1 cellular context compared by ENCODE assay signal in the genomic region with DNA sequence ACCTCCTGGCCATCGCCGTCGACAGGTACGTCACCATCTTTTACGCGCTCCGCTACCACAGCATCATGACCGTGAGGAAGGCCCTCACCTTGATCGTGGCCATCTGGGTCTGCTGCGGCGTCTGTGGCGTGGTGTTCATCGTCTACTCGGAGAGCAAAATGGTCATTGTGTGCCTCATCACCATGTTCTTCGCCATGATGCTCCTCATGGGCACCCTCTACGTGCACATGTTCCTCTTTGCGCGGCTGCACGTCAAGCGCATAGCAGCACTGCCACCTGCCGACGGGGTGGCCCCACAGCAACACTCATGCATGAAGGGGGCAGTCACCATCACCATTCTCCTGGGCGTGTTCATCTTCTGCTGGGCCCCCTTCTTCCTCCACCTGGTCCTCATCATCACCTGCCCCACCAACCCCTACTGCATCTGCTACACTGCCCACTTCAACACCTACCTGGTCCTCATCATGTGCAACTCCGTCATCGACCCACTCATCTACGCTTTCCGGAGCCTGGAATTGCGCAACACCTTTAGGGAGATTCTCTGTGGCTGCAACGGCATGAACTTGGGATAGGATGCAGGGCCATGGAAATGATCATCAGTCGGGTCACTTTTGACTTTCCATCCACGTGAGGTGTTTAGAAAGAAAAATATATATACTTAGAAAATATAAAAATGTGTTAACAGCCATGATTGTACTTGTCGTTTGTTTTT.
TF ChIP-seq lines count a peak whose summit lies in the region.

No MANE protein-coding gene starts in this region.

TF ChIP-seq in K562, 482 proteins besides CTCF, POLR2A, EP300 and RAD21 (continues in another document):
- no peak for TF ChIP-seq KDM1A (IDR thresholded peaks at IDR 0.05)
- TF ChIP-seq ZNF507 (tag; conservative IDR thresholded peaks at IDR 0.05): no peak
- no peak for TF ChIP-seq SIX5 (IDR thresholded peaks at IDR 0.05; ENCODE audit: borderline replicate concordance in 1 of 2, insufficient read depth in 1 of 2, low read depth in 1 of 2, low read length in 2 of 2)
- TF ChIP-seq, protein P1, sequence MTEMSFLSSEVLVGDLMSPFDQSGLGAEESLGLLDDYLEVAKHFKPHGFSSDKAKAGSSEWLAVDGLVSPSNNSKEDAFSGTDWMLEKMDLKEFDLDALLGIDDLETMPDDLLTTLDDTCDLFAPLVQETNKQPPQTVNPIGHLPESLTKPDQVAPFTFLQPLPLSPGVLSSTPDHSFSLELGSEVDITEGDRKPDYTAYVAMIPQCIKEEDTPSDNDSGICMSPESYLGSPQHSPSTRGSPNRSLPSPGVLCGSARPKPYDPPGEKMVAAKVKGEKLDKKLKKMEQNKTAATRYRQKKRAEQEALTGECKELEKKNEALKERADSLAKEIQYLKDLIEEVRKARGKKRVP (CRISPR knock-in tag; IDR thresholded peaks at IDR 0.05): no peak
- TF ChIP-seq, protein P2, sequence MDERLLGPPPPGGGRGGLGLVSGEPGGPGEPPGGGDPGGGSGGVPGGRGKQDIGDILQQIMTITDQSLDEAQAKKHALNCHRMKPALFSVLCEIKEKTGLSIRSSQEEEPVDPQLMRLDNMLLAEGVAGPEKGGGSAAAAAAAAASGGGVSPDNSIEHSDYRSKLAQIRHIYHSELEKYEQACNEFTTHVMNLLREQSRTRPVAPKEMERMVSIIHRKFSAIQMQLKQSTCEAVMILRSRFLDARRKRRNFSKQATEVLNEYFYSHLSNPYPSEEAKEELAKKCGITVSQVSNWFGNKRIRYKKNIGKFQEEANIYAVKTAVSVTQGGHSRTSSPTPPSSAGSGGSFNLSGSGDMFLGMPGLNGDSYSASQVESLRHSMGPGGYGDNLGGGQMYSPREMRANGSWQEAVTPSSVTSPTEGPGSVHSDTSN (CRISPR knock-in tag; IDR thresholded peaks at IDR 0.05; ENCODE audit: low read depth): no peak
- TF ChIP-seq, protein P2 (tag; conservative IDR thresholded peaks at IDR 0.05; ENCODE audit: low read depth): no peak
- TF ChIP-seq, protein P3, sequence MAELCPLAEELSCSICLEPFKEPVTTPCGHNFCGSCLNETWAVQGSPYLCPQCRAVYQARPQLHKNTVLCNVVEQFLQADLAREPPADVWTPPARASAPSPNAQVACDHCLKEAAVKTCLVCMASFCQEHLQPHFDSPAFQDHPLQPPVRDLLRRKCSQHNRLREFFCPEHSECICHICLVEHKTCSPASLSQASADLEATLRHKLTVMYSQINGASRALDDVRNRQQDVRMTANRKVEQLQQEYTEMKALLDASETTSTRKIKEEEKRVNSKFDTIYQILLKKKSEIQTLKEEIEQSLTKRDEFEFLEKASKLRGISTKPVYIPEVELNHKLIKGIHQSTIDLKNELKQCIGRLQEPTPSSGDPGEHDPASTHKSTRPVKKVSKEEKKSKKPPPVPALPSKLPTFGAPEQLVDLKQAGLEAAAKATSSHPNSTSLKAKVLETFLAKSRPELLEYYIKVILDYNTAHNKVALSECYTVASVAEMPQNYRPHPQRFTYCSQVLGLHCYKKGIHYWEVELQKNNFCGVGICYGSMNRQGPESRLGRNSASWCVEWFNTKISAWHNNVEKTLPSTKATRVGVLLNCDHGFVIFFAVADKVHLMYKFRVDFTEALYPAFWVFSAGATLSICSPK (IDR thresholded peaks at IDR 0.05; ENCODE audit: borderline replicate concordance): no peak
- no peak for TF ChIP-seq BCOR (IDR thresholded peaks at IDR 0.05)
- no peak for TF ChIP-seq SNRNP70 (optimal IDR thresholded peaks at IDR 0.05; ENCODE audit: low read depth, low read length)
- TF ChIP-seq TEAD1 (CRISPR knock-in tag; IDR thresholded peaks at IDR 0.05): no peak
- TF ChIP-seq POLR2B (IDR thresholded peaks at IDR 0.05; ENCODE audit: low read depth, partially characterized antibody): no peak
- TF ChIP-seq CREM (IDR thresholded peaks at IDR 0.05; ENCODE audit: low read depth): peak; percentile 56
- TF ChIP-seq, protein P4, sequence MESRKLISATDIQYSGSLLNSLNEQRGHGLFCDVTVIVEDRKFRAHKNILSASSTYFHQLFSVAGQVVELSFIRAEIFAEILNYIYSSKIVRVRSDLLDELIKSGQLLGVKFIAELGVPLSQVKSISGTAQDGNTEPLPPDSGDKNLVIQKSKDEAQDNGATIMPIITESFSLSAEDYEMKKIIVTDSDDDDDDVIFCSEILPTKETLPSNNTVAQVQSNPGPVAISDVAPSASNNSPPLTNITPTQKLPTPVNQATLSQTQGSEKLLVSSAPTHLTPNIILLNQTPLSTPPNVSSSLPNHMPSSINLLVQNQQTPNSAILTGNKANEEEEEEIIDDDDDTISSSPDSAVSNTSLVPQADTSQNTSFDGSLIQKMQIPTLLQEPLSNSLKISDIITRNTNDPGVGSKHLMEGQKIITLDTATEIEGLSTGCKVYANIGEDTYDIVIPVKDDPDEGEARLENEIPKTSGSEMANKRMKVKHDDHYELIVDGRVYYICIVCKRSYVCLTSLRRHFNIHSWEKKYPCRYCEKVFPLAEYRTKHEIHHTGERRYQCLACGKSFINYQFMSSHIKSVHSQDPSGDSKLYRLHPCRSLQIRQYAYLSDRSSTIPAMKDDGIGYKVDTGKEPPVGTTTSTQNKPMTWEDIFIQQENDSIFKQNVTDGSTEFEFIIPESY (CRISPR knock-in tag; IDR thresholded peaks at IDR 0.05): no peak
- no peak for TF ChIP-seq KDM4B (IDR thresholded peaks at IDR 0.05; ENCODE audit: borderline replicate concordance in 2 of 2, low read depth in 1 of 2)
- TF ChIP-seq, protein P5, sequence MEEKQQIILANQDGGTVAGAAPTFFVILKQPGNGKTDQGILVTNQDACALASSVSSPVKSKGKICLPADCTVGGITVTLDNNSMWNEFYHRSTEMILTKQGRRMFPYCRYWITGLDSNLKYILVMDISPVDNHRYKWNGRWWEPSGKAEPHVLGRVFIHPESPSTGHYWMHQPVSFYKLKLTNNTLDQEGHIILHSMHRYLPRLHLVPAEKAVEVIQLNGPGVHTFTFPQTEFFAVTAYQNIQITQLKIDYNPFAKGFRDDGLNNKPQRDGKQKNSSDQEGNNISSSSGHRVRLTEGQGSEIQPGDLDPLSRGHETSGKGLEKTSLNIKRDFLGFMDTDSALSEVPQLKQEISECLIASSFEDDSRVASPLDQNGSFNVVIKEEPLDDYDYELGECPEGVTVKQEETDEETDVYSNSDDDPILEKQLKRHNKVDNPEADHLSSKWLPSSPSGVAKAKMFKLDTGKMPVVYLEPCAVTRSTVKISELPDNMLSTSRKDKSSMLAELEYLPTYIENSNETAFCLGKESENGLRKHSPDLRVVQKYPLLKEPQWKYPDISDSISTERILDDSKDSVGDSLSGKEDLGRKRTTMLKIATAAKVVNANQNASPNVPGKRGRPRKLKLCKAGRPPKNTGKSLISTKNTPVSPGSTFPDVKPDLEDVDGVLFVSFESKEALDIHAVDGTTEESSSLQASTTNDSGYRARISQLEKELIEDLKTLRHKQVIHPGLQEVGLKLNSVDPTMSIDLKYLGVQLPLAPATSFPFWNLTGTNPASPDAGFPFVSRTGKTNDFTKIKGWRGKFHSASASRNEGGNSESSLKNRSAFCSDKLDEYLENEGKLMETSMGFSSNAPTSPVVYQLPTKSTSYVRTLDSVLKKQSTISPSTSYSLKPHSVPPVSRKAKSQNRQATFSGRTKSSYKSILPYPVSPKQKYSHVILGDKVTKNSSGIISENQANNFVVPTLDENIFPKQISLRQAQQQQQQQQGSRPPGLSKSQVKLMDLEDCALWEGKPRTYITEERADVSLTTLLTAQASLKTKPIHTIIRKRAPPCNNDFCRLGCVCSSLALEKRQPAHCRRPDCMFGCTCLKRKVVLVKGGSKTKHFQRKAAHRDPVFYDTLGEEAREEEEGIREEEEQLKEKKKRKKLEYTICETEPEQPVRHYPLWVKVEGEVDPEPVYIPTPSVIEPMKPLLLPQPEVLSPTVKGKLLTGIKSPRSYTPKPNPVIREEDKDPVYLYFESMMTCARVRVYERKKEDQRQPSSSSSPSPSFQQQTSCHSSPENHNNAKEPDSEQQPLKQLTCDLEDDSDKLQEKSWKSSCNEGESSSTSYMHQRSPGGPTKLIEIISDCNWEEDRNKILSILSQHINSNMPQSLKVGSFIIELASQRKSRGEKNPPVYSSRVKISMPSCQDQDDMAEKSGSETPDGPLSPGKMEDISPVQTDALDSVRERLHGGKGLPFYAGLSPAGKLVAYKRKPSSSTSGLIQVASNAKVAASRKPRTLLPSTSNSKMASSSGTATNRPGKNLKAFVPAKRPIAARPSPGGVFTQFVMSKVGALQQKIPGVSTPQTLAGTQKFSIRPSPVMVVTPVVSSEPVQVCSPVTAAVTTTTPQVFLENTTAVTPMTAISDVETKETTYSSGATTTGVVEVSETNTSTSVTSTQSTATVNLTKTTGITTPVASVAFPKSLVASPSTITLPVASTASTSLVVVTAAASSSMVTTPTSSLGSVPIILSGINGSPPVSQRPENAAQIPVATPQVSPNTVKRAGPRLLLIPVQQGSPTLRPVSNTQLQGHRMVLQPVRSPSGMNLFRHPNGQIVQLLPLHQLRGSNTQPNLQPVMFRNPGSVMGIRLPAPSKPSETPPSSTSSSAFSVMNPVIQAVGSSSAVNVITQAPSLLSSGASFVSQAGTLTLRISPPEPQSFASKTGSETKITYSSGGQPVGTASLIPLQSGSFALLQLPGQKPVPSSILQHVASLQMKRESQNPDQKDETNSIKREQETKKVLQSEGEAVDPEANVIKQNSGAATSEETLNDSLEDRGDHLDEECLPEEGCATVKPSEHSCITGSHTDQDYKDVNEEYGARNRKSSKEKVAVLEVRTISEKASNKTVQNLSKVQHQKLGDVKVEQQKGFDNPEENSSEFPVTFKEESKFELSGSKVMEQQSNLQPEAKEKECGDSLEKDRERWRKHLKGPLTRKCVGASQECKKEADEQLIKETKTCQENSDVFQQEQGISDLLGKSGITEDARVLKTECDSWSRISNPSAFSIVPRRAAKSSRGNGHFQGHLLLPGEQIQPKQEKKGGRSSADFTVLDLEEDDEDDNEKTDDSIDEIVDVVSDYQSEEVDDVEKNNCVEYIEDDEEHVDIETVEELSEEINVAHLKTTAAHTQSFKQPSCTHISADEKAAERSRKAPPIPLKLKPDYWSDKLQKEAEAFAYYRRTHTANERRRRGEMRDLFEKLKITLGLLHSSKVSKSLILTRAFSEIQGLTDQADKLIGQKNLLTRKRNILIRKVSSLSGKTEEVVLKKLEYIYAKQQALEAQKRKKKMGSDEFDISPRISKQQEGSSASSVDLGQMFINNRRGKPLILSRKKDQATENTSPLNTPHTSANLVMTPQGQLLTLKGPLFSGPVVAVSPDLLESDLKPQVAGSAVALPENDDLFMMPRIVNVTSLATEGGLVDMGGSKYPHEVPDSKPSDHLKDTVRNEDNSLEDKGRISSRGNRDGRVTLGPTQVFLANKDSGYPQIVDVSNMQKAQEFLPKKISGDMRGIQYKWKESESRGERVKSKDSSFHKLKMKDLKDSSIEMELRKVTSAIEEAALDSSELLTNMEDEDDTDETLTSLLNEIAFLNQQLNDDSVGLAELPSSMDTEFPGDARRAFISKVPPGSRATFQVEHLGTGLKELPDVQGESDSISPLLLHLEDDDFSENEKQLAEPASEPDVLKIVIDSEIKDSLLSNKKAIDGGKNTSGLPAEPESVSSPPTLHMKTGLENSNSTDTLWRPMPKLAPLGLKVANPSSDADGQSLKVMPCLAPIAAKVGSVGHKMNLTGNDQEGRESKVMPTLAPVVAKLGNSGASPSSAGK (IDR thresholded peaks at IDR 0.05): peak; percentile 78
- TF ChIP-seq KDM2B (CRISPR knock-in tag; IDR thresholded peaks at IDR 0.05): no peak
- TF ChIP-seq GTF2E2 (tag; IDR thresholded peaks at IDR 0.05): no peak
- TF ChIP-seq, protein P6, sequence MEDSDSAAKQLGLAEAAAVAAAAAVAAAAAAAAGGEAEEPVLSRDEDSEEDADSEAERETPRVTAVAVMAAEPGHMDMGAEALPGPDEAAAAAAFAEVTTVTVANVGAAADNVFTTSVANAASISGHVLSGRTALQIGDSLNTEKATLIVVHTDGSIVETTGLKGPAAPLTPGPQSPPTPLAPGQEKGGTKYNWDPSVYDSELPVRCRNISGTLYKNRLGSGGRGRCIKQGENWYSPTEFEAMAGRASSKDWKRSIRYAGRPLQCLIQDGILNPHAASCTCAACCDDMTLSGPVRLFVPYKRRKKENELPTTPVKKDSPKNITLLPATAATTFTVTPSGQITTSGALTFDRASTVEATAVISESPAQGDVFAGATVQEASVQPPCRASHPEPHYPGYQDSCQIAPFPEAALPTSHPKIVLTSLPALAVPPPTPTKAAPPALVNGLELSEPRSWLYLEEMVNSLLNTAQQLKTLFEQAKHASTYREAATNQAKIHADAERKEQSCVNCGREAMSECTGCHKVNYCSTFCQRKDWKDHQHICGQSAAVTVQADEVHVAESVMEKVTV (CRISPR knock-in tag; IDR thresholded peaks at IDR 0.05): peak; percentile 43; the same call in 1 of the 2 replicates
- no peak for TF ChIP-seq KAT2B (IDR thresholded peaks at IDR 0.05; ENCODE audit: low read depth, low read length)
- TF ChIP-seq, protein P7, sequence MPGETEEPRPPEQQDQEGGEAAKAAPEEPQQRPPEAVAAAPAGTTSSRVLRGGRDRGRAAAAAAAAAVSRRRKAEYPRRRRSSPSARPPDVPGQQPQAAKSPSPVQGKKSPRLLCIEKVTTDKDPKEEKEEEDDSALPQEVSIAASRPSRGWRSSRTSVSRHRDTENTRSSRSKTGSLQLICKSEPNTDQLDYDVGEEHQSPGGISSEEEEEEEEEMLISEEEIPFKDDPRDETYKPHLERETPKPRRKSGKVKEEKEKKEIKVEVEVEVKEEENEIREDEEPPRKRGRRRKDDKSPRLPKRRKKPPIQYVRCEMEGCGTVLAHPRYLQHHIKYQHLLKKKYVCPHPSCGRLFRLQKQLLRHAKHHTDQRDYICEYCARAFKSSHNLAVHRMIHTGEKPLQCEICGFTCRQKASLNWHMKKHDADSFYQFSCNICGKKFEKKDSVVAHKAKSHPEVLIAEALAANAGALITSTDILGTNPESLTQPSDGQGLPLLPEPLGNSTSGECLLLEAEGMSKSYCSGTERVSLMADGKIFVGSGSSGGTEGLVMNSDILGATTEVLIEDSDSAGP (CRISPR knock-in tag; IDR thresholded peaks at IDR 0.05): no peak
- TF ChIP-seq ZNF232 (CRISPR knock-in tag; IDR thresholded peaks at IDR 0.05): peak; percentile 43; the same call in 1 of the 2 replicates
- TF ChIP-seq, protein P8, sequence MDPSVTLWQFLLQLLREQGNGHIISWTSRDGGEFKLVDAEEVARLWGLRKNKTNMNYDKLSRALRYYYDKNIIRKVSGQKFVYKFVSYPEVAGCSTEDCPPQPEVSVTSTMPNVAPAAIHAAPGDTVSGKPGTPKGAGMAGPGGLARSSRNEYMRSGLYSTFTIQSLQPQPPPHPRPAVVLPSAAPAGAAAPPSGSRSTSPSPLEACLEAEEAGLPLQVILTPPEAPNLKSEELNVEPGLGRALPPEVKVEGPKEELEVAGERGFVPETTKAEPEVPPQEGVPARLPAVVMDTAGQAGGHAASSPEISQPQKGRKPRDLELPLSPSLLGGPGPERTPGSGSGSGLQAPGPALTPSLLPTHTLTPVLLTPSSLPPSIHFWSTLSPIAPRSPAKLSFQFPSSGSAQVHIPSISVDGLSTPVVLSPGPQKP (CRISPR knock-in tag; IDR thresholded peaks at IDR 0.05): no peak
- TF ChIP-seq CEBPB (tag; IDR thresholded peaks at IDR 0.05): peak; percentile 99
- TF ChIP-seq, protein P9, sequence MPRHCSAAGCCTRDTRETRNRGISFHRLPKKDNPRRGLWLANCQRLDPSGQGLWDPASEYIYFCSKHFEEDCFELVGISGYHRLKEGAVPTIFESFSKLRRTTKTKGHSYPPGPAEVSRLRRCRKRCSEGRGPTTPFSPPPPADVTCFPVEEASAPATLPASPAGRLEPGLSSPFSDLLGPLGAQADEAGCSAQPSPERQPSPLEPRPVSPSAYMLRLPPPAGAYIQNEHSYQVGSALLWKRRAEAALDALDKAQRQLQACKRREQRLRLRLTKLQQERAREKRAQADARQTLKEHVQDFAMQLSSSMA (CRISPR knock-in tag; IDR thresholded peaks at IDR 0.05): no peak
